ENCODE assay signal across 8 cellular contexts in genomic region chr17:7842380-7842949, GRCh38.
DNase-seq lines count a peak whose midpoint lies in the region; ATAC-seq and TF ChIP-seq lines count a peak whose summit lies in the region.

No MANE protein-coding gene starts in this region.

- peaks cover 66% of the 10 kb centered on the region for H3K36me3 Mint-ChIP-seq in central memory CD8-positive, alpha-beta T cell (ENCODE audit: insufficient read depth)

- TF ChIP-seq EP300 in Ishikawa (IDR thresholded peaks at IDR 0.05; ENCODE audit: borderline replicate concordance), result no peak

- DNase-seq in ACHN (peak; percentile 89), left kidney (ENCODE audit: low read depth, low spot score) (peak; percentile 69), cerebellar nuclear complex (lab: John Stamatoyannopoulos, UW) (no peak)
- DNase-seq in central memory CD8-positive, alpha-beta T cell (ENCODE audit: low spot score in 2 of 2), result peak; percentile 92 to 97
- peak; percentile 95 to 98 for DNase-seq in stimulated activated CD4-positive, alpha-beta T cell treated with anti-CD3 and anti-CD28 coated beads, Interleukin-2, amount 100 ng/mL, for 24 hours

- no peaks in the 10 kb centered on the region for H3K27me3 Mint-ChIP-seq in central memory CD8-positive, alpha-beta T cell

- peak overlapping the region; percentile 92 for H3K4me3 Mint-ChIP-seq in central memory CD8-positive, alpha-beta T cell

- H3K27ac Mint-ChIP-seq in central memory CD8-positive, alpha-beta T cell (ENCODE audit: low read depth), result peak overlapping the region; percentile 100

- H3K4me1 Mint-ChIP-seq in central memory CD8-positive, alpha-beta T cell, result peaks cover 69% of the 10 kb centered on the region

- peak; percentile 2; the same call in 1 of the 2 replicates for TF ChIP-seq RAD21 in Ishikawa (IDR thresholded peaks at IDR 0.05; ENCODE audit: low read depth)

- H3K9me3 Mint-ChIP-seq in central memory CD8-positive, alpha-beta T cell, result no peaks in the 10 kb centered on the region

- in situ Hi-C loops in ACHN (cut with HindIII; ENCODE audit: low pct_ligation_motif_present, low pct_unique_long_range_greater_than_20kb, low sequenced_read_pairs), result no loop called here

- ATAC-seq in GM19035 (IDR thresholded peaks at IDR 0.05; ENCODE audit: unreplicated experiment), result peak; percentile 23
- ATAC-seq in activated CD4-positive, CD25-positive, alpha-beta regulatory T cell treated with anti-CD3 and anti-CD28 coated beads, Interleukin-2, amount 50 U/mL, for 24 hours, result peak; percentile 48 to 53
- ATAC-seq in central memory CD8-positive, alpha-beta T cell (replicated peaks; ENCODE audit: extremely low read depth, poor library complexity, severe bottlenecking), result peak; percentile 48

TF ChIP-seq in Ishikawa, 13 proteins besides CTCF, POLR2A, EP300 and RAD21:
- TF ChIP-seq MAX (IDR thresholded peaks at IDR 0.05) (0 out of 2 replicates have a peak, but pooled peaks have one; percentile 7), REST (IDR thresholded peaks at IDR 0.05; ENCODE audit: low read depth) (no peak), EGR1 (IDR thresholded peaks at IDR 0.05) (no peak), ZBTB7A (IDR thresholded peaks at IDR 0.05; ENCODE audit: low read depth) (peak; percentile 17; the same call in 1 of the 2 replicates), TAF1 (IDR thresholded peaks at IDR 0.05; ENCODE audit: low read depth) (peak; percentile 18; the same call in 1 of the 2 replicates), CREB1 (IDR thresholded peaks at IDR 0.05; ENCODE audit: low read depth) (no peak), USF1 (IDR thresholded peaks at IDR 0.05) (no peak; the same call in 1 of the 2 replicates), FOXM1 (IDR thresholded peaks at IDR 0.05; ENCODE audit: borderline replicate concordance, low read depth) (no peak), TEAD4 (IDR thresholded peaks at IDR 0.05) (peak; percentile 60), YY1 (IDR thresholded peaks at IDR 0.05; ENCODE audit: low read depth) (no peak), CEBPB (IDR thresholded peaks at IDR 0.05) (no peak), NFIC (IDR thresholded peaks at IDR 0.05) (no peak), TCF12 (IDR thresholded peaks at IDR 0.05; ENCODE audit: low read depth) (no peak)
TF ChIP-seq in Ishikawa: peak in this region for 4.

Comparison
In these comparisons a context has a peak if more than half of its experiments do, and no peak if none do; other contexts are left out.
1. DNase-seq: peak in ACHN (single experiment), central memory CD8-positive, alpha-beta T cell (2 of 2), left kidney (single experiment) and stimulated activated CD4-positive, alpha-beta T cell treated with anti-CD3 and anti-CD28 coated beads, Interleukin-2, amount 100 ng/mL, for 24 hours (2 of 2); none in cerebellar nuclear complex (0 of 2).
2. Peak in every context shown above with its lines, with median percentiles within 50 percentile points of each other: ATAC-seq.